Comparison of ENCODE assay signal across 11 cellular contexts in the genomic region with DNA sequence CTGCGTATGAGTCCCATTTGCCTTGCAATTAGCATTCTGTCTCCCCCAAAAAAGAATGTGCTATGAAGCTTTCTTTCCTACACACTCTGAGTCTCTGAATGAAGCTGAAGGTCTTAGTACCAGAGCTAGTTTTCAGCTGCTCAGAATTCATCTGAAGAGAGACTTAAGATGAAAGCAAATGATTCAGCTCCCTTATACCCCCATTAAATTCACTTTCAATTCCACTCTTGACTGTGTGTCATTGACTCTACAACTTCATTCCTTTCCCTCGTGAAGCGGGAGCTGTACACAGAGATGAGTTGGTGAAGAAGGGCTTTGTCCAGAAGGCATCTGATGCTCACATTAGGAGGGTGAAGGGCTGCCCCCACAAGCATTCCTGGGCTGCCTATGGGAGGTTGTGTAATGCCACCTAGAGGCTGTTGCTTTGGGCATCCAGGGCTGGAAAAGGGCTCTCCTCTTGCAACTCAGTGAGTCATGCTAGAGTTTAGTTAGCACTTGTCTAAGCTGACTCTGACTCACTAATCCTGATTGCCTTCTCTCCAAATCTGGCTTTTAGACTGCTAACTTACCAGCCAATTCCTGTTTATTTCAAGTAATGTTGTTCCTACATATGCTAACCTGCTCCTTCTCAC. TPM values are rescaled to one million over a fixed set of nuclear protein-coding genes. Genes with fewer than 3 reads are reported as not detected.
DNase-seq lines count a peak whose midpoint lies in the region; ATAC-seq and FAIRE-seq lines count a peak whose summit lies in the region.
"Had no signal": no experiment of that assay in that cellular context is flagged by ENCODE, and none has a peak within 500 bp of the region (broad histone marks: within the 10 kb centered on the region; RNA-seq: fewer than 3 reads in every experiment).

No MANE protein-coding gene starts in this region.

- H3K36me3 Mint-ChIP-seq in activated naive CD4-positive, alpha-beta T cell treated with anti-CD3 and anti-CD28 coated beads, Interleukin-2, amount 50 U/mL, for 72 hours, result no peaks in the 10 kb centered on the region
- no peaks in the 10 kb centered on the region for H3K36me3 Mint-ChIP-seq in activated naive CD4-positive, alpha-beta T cell treated with anti-CD3 and anti-CD28 coated beads, Interleukin-2, amount 10 ng/mL, durations not matched to agents 7 days and 5 days
- H3K36me3 Mint-ChIP-seq: brain had no signal

- H3K4me3 Mint-ChIP-seq in activated naive CD4-positive, alpha-beta T cell treated with anti-CD3 and anti-CD28 coated beads, Interleukin-2, amount 10 ng/mL, durations not matched to agents 7 days and 5 days, result no peak overlapping the region
- H3K4me3 Mint-ChIP-seq: brain had no signal

- peak; percentile 43 to 78 for ATAC-seq in activated naive CD4-positive, alpha-beta T cell treated with anti-CD3 and anti-CD28 coated beads, Interleukin-2, amount 50 U/mL, for 72 hours
- ATAC-seq in GM19023 (IDR thresholded peaks at IDR 0.05; ENCODE audit: unreplicated experiment), result no peak

- CTCF ChIA-PET in activated naive CD4-positive, alpha-beta T cell treated with anti-CD3 and anti-CD28 coated beads, Interleukin-2, amount 10 ng/mL, durations not matched to agents 7 days and 5 days (lab: Charles Lee), result no interaction called here

- DNase-seq in activated naive CD4-positive, alpha-beta T cell treated with anti-CD3 and anti-CD28 coated beads, Interleukin-2, amount 50 U/mL, for 72 hours (ENCODE audit: low spot score in 2 of 2), result no peak
- no peak for DNase-seq in activated naive CD4-positive, alpha-beta T cell treated with anti-CD3 and anti-CD28 coated beads, Interleukin-2, amount 10 ng/mL, durations not matched to agents 7 days and 5 days
- DNase-seq in RPMI7951 (ENCODE audit: low read depth) (peak; percentile 66), globus pallidus (ENCODE audit: low spot score) (peak; percentile 49), urothelium cell line (ENCODE audit: low spot score) (peak; percentile 80), HTR-8/SVneo (ENCODE audit: insufficient read length, low spot score) (no peak)
- no peak for DNase-seq in stimulated activated CD4-positive, alpha-beta T cell treated with anti-CD3 and anti-CD28 coated beads, Interleukin-2, amount 100 ng/mL, for 48 hours
- DNase-seq: NCI-H2029 had no signal

- no peak overlapping the region for H3K27ac Mint-ChIP-seq in activated naive CD4-positive, alpha-beta T cell treated with anti-CD3 and anti-CD28 coated beads, Interleukin-2, amount 50 U/mL, for 72 hours
- H3K27ac Mint-ChIP-seq in activated naive CD4-positive, alpha-beta T cell treated with anti-CD3 and anti-CD28 coated beads, Interleukin-2, amount 10 ng/mL, durations not matched to agents 7 days and 5 days, result no peak overlapping the region
- H3K27ac Mint-ChIP-seq: brain had no signal

- peaks cover 4% of the 10 kb centered on the region in 2 donors for H3K9me3 Mint-ChIP-seq in activated naive CD4-positive, alpha-beta T cell treated with anti-CD3 and anti-CD28 coated beads, Interleukin-2, amount 50 U/mL, for 72 hours
- H3K9me3 Mint-ChIP-seq in activated naive CD4-positive, alpha-beta T cell treated with anti-CD3 and anti-CD28 coated beads, Interleukin-2, amount 10 ng/mL, durations not matched to agents 7 days and 5 days, result no peaks in the 10 kb centered on the region

- FAIRE-seq in urothelium cell line (lab: Jason Lieb, UNC) (no peak), HTR-8/SVneo (lab: Jason Lieb, UNC) (no peak)

- H3K4me1 Mint-ChIP-seq in activated naive CD4-positive, alpha-beta T cell treated with anti-CD3 and anti-CD28 coated beads, Interleukin-2, amount 10 ng/mL, durations not matched to agents 7 days and 5 days, result no peaks in the 10 kb centered on the region
- H3K4me1 Mint-ChIP-seq: brain had no signal

- no peaks in the 10 kb centered on the region for H3K27me3 Mint-ChIP-seq in activated naive CD4-positive, alpha-beta T cell treated with anti-CD3 and anti-CD28 coated beads, Interleukin-2, amount 10 ng/mL, durations not matched to agents 7 days and 5 days

RNA-seq across cellular contexts. Expression of a gene that starts 1.8 kb away (rescaled TPM):
- not detected for total RNA-seq in activated naive CD4-positive, alpha-beta T cell treated with anti-CD3 and anti-CD28 coated beads, Interleukin-2, amount 50 U/mL, for 72 hours
- not detected in 2 replicates for total RNA-seq in RPMI7951 (2014; rRNA removed; shearing (Covaris generic))
- total RNA-seq: pulmonary artery endothelial cell had no signal

RNA-seq across cellular contexts. Expression of a gene that starts 8.1 kb away (rescaled TPM):
- total RNA-seq in activated naive CD4-positive, alpha-beta T cell treated with anti-CD3 and anti-CD28 coated beads, Interleukin-2, amount 50 U/mL, for 72 hours, result not detected
- total RNA-seq in RPMI7951 (2014; rRNA removed; shearing (Covaris generic)), result not detected in 2 replicates
- total RNA-seq: pulmonary artery endothelial cell had no signal

RNA-seq across cellular contexts. Expression of a gene that starts 24.5 kb away (rescaled TPM):
- total RNA-seq in activated naive CD4-positive, alpha-beta T cell treated with anti-CD3 and anti-CD28 coated beads, Interleukin-2, amount 50 U/mL, for 72 hours, result not detected
- total RNA-seq in RPMI7951 (2014; rRNA removed; shearing (Covaris generic)), result not detected in 2 replicates
- total RNA-seq: pulmonary artery endothelial cell had no signal

RNA-seq across cellular contexts. Expression of a gene that starts 31.2 kb away (rescaled TPM):
- total RNA-seq in activated naive CD4-positive, alpha-beta T cell treated with anti-CD3 and anti-CD28 coated beads, Interleukin-2, amount 50 U/mL, for 72 hours, result not detected
- not detected in 2 replicates for total RNA-seq in RPMI7951 (2014; rRNA removed; shearing (Covaris generic))
- total RNA-seq: pulmonary artery endothelial cell had no signal

RNA-seq across cellular contexts. Expression of a gene that starts 38.6 kb away (rescaled TPM):
- total RNA-seq in activated naive CD4-positive, alpha-beta T cell treated with anti-CD3 and anti-CD28 coated beads, Interleukin-2, amount 50 U/mL, for 72 hours, result not detected
- not detected in 2 replicates for total RNA-seq in RPMI7951 (2014; rRNA removed; shearing (Covaris generic))
- total RNA-seq: pulmonary artery endothelial cell had no signal

Comparison
In these comparisons a context has a peak if more than half of its experiments do, and no peak if none do; other contexts are left out.
1. DNase-seq: peak in RPMI7951 (single experiment), globus pallidus (single experiment) and urothelium cell line (single experiment); none in activated naive CD4-positive, alpha-beta T cell treated with anti-CD3 and anti-CD28 coated beads, Interleukin-2, amount 50 U/mL, for 72 hours (0 of 2), activated naive CD4-positive, alpha-beta T cell treated with anti-CD3 and anti-CD28 coated beads, Interleukin-2, amount 10 ng/mL, durations not matched to agents 7 days and 5 days (single experiment), stimulated activated CD4-positive, alpha-beta T cell treated with anti-CD3 and anti-CD28 coated beads, Interleukin-2, amount 100 ng/mL, for 48 hours (0 of 2) and HTR-8/SVneo (single experiment).